ENCODE assay signal across 1 cellular context in genomic region chr12:56521209-56521589, GRCh38.
TF ChIP-seq lines count a peak whose summit lies in the region.

No MANE protein-coding gene starts in this region.

TF ChIP-seq in HepG2, 621 proteins besides CTCF, POLR2A, EP300 and RAD21:
- TF ChIP-seq MXD3 (CRISPR knock-in tag; IDR thresholded peaks at IDR 0.05) (no peak), ZNF460 (CRISPR knock-in tag; IDR thresholded peaks at IDR 0.05; ENCODE audit: borderline replicate concordance) (peak; percentile 85)
